In genomic region chr1:86504130-86504479, GRCh38 we compare ENCODE assay signal across 10 cellular contexts. TPM values are rescaled to one million over a fixed set of nuclear protein-coding genes. Genes with fewer than 3 reads are reported as not detected.
DNase-seq lines count a peak whose midpoint lies in the region; ATAC-seq, FAIRE-seq and TF ChIP-seq lines count a peak whose summit lies in the region.
"Had no signal": no experiment of that assay in that cellular context is flagged by ENCODE, and none has a peak within 500 bp of the region (broad histone marks: within the 10 kb centered on the region; RNA-seq: fewer than 3 reads in every experiment).

No MANE protein-coding gene starts in this region.

- H3K4me3 ChIP-seq in astrocyte (ENCODE audit: insufficient read depth, low read depth, low read length) (no peak overlapping the region), right atrium auricular region (peak overlapping the region in 1 of 2 donors; percentile 44)

- peak overlapping the region in 2 of 3 experiments; percentile 99; a peak in 2 of 7 replicates for H3K27ac Mint-ChIP-seq in H9
- no peak overlapping the region for H3K27ac Mint-ChIP-seq in astrocyte (ENCODE audit: unreplicated experiment)
- no peak overlapping the region for H3K27ac Mint-ChIP-seq in stimulated activated effector memory CD8-positive, alpha-beta T cell treated with anti-CD3 and anti-CD28 coated beads, Interleukin-12 subunit alpha, Interleukin-12 subunit beta, amount 100 ng/mL, for 72 hours
- H3K27ac Mint-ChIP-seq: CD4-positive, alpha-beta memory T cell had no signal

- H3K23me2 ChIP-seq in H9 (ENCODE audit: insufficient read length, low read depth, low read length, poor library complexity, severe bottlenecking), result peaks cover 9% of the 10 kb centered on the region

- H3K9ac ChIP-seq in H9 (ENCODE audit: extremely low read depth, insufficient read length, low read length), result no peak overlapping the region
- peak overlapping the region; percentile 62 for H3K9ac ChIP-seq in astrocyte (ENCODE audit: low read length)

- no peak overlapping the region for H2BK15ac ChIP-seq in H9 (ENCODE audit: low read depth, low read length)

- H4K20me1 ChIP-seq in H9 (ENCODE audit: control insufficient read depth, insufficient read depth, insufficient read length), result peaks cover 2% of the 10 kb centered on the region
- H4K20me1 ChIP-seq in astrocyte (ENCODE audit: insufficient read depth, low read length), result no peaks in the 10 kb centered on the region

- no peak for TF ChIP-seq CTCF in H9 (conservative IDR thresholded peaks at IDR 0.05)
- TF ChIP-seq CTCF in astrocyte (IDR thresholded peaks at IDR 0.05; ENCODE audit: insufficient read depth, low read depth, low read length), result no peak
- no peak for TF ChIP-seq CTCF in right atrium auricular region (IDR thresholded peaks at IDR 0.05)

- no peak overlapping the region for H2BK5ac ChIP-seq in H9 (ENCODE audit: insufficient read length, low read length)

- H3K36me3 ChIP-seq in astrocyte (ENCODE audit: insufficient read depth, low read length), result no peaks in the 10 kb centered on the region
- H3K36me3 ChIP-seq in right atrium auricular region, result no peaks in the 10 kb centered on the region

- intact Hi-C loops in sciatic nerve (cut with DNase I), result loop anchor here (5.0 kb wide), 1 partner anchor 122 kb away; no protein-coding TSS in a partner anchor

- peak overlapping the region; percentile 73 for H3K18ac ChIP-seq in H9 (ENCODE audit: insufficient read length, low read depth, low read length)

- no peak overlapping the region for H4K91ac ChIP-seq in H9 (ENCODE audit: insufficient read length, low read depth, low read length)

- H3K4me1 ChIP-seq in H9 (ENCODE audit: insufficient read depth, low read length), result peaks cover 2% of the 10 kb centered on the region; the same call in 1 of the 2 replicates
- H3K4me1 ChIP-seq in astrocyte (ENCODE audit: insufficient read depth, low read length), result peaks cover 20% of the 10 kb centered on the region
- H3K4me1 ChIP-seq in right atrium auricular region, result peaks cover 0 to 18% of the 10 kb centered on the region in 2 donors

- H3K14ac ChIP-seq in H9 (ENCODE audit: insufficient read depth, low read length), result peak overlapping the region; percentile 90

- no peak overlapping the region; the same call in 1 of the 2 replicates for H3K4ac ChIP-seq in H9 (ENCODE audit: low read depth, low read length)

- H3K36me3 Mint-ChIP-seq in H9 (ENCODE audit: insufficient read depth in 1 of 3, low read depth in 3 of 3) (peaks cover 0 to 1% (median 0%) of the 10 kb centered on the region in 3 experiments; a peak in 1 of 7 replicates), astrocyte (ENCODE audit: low read depth, unreplicated experiment) (no peaks in the 10 kb centered on the region)
- no peaks in the 10 kb centered on the region for H3K36me3 Mint-ChIP-seq in stimulated activated effector memory CD8-positive, alpha-beta T cell treated with anti-CD3 and anti-CD28 coated beads, Interleukin-12 subunit alpha, Interleukin-12 subunit beta, amount 100 ng/mL, for 72 hours
- H3K36me3 Mint-ChIP-seq: CD4-positive, alpha-beta memory T cell had no signal

- peak overlapping the region; percentile 38 for H2AK5ac ChIP-seq in H9 (ENCODE audit: insufficient read length, low read length)

- H3K4me1 Mint-ChIP-seq in H9 (peaks cover 27 to 42% of the 10 kb centered on the region in 2 experiments), astrocyte (ENCODE audit: low read depth, unreplicated experiment) (peaks cover 8% of the 10 kb centered on the region)
- H3K4me1 Mint-ChIP-seq in stimulated activated effector memory CD8-positive, alpha-beta T cell treated with anti-CD3 and anti-CD28 coated beads, Interleukin-12 subunit alpha, Interleukin-12 subunit beta, amount 100 ng/mL, for 72 hours, result peaks cover 8% of the 10 kb centered on the region

- whole genome bisulfite sequencing in H9 (ENCODE audit: extremely low coverage, insufficient read length, low lambda C conversion rate), result no CpG with 5 or more reads among the region's 9 CpGs

- no peaks in the 10 kb centered on the region for H3K27me3 ChIP-seq in H9 (ENCODE audit: insufficient read depth, low read length)
- H3K27me3 ChIP-seq in astrocyte (ENCODE audit: insufficient read depth, low read length), result no peaks in the 10 kb centered on the region
- H3K27me3 ChIP-seq in right atrium auricular region, result no peaks in the 10 kb centered on the region

- ATAC-seq in sciatic nerve (peak; percentile 35), GM18907 (IDR thresholded peaks at IDR 0.05; ENCODE audit: unreplicated experiment) (no peak)
- ATAC-seq in stimulated activated effector memory CD8-positive, alpha-beta T cell treated with anti-CD3 and anti-CD28 coated beads, Interleukin-12 subunit alpha, Interleukin-12 subunit beta, amount 100 ng/mL, for 72 hours, result no peak

- DNase-seq in H9 (no peak), astrocyte (ENCODE audit: low read depth) (peak; percentile 37), right atrium auricular region (ENCODE audit: low spot score) (no peak), sciatic nerve (ENCODE audit: low spot score) (no peak), LoVo (ENCODE audit: low spot score) (no peak), mesenteric fat pad (ENCODE audit: low spot score) (no peak)
- no peak for DNase-seq in stimulated activated effector memory CD8-positive, alpha-beta T cell treated with anti-CD3 and anti-CD28 coated beads, Interleukin-12 subunit alpha, Interleukin-12 subunit beta, amount 100 ng/mL, for 72 hours (ENCODE audit: low spot score in 2 of 2)
- DNase-seq: CD4-positive, alpha-beta memory T cell had no signal

- no peaks in the 10 kb centered on the region for H3K79me2 ChIP-seq in H9 (ENCODE audit: insufficient read depth, low read length)
- H3K79me2 ChIP-seq in astrocyte (ENCODE audit: insufficient read depth, low read length), result no peaks in the 10 kb centered on the region

- H3K9me3 ChIP-seq in H9 (ENCODE audit: control insufficient read depth, low read depth, low read length) (no peaks in the 10 kb centered on the region), astrocyte (ENCODE audit: insufficient read depth, low read depth, low read length) (no peaks in the 10 kb centered on the region), right atrium auricular region (no peaks in the 10 kb centered on the region)

- H2BK20ac ChIP-seq in H9 (ENCODE audit: low read depth, low read length, poor library complexity, severe bottlenecking), result no peak overlapping the region

- no peak overlapping the region for H3K56ac ChIP-seq in H9 (ENCODE audit: insufficient read length, low read depth, low read length)

- peak overlapping the region; percentile 82 for H2AFZ ChIP-seq in H9 (ENCODE audit: low read length)
- peak overlapping the region; percentile 53 for H2AFZ ChIP-seq in astrocyte (ENCODE audit: low read depth, low read length)

- peak overlapping the region; percentile 80 for H2BK12ac ChIP-seq in H9 (ENCODE audit: insufficient read length, low read depth, low read length)

- peak overlapping the region; percentile 97 for H3K27ac ChIP-seq in H9 (ENCODE audit: insufficient read length, low read depth, low read length)
- H3K27ac ChIP-seq in astrocyte (ENCODE audit: low read depth, low read length), result peak overlapping the region; percentile 59
- peak overlapping the region; percentile 76 to 91 for H3K27ac ChIP-seq in right atrium auricular region

- no peak overlapping the region for H2BK120ac ChIP-seq in H9 (ENCODE audit: low read depth, low read length, poor library complexity, severe bottlenecking)

- H3K4me2 ChIP-seq in H9 (ENCODE audit: insufficient read depth, insufficient read length, low read length) (peak overlapping the region; percentile 85), astrocyte (ENCODE audit: low read length) (peak overlapping the region; percentile 77)

- H3K9me3 Mint-ChIP-seq in H9, result peaks cover 2 to 3% of the 10 kb centered on the region in 2 experiments; a peak in 2 of 5 replicates
- H3K9me3 Mint-ChIP-seq in astrocyte (ENCODE audit: unreplicated experiment), result no peaks in the 10 kb centered on the region
- no peaks in the 10 kb centered on the region for H3K9me3 Mint-ChIP-seq in stimulated activated effector memory CD8-positive, alpha-beta T cell treated with anti-CD3 and anti-CD28 coated beads, Interleukin-12 subunit alpha, Interleukin-12 subunit beta, amount 100 ng/mL, for 72 hours
- H3K9me3 Mint-ChIP-seq: CD4-positive, alpha-beta memory T cell had no signal

- H3K79me1 ChIP-seq in H9 (ENCODE audit: insufficient read depth, low read depth, low read length, poor library complexity, severe bottlenecking), result no peaks in the 10 kb centered on the region

- no peak overlapping the region for H4K5ac ChIP-seq in H9 (ENCODE audit: insufficient read length, low read depth, low read length)

- H4K8ac ChIP-seq in H9 (replicated peaks; ENCODE audit: insufficient read length, low read depth, low read length), result no peak overlapping the region

- H3K4me3 Mint-ChIP-seq in H9, result peak overlapping the region in 1 of 2 experiments; percentile 87; a peak in 1 of 5 replicates
- H3K4me3 Mint-ChIP-seq in astrocyte (ENCODE audit: unreplicated experiment), result no peak overlapping the region
- no peak overlapping the region for H3K4me3 Mint-ChIP-seq in stimulated activated effector memory CD8-positive, alpha-beta T cell treated with anti-CD3 and anti-CD28 coated beads, Interleukin-12 subunit alpha, Interleukin-12 subunit beta, amount 100 ng/mL, for 72 hours

- H3T11ph ChIP-seq in H9 (ENCODE audit: low read length), result no peak overlapping the region

- no peak for FAIRE-seq in astrocyte (lab: Jason Lieb, UNC)

- no peak overlapping the region for H3K23ac ChIP-seq in H9 (ENCODE audit: insufficient read length, low read depth, low read length)

- H3K27me3 Mint-ChIP-seq in H9 (ENCODE audit: low read depth) (no peaks in the 10 kb centered on the region), astrocyte (ENCODE audit: low read depth, unreplicated experiment) (peaks cover 5% of the 10 kb centered on the region)

RNA-seq across cellular contexts. Expression of gene CLCA1, which starts 35.4 kb away (rescaled TPM):
- total RNA-seq in H9 (2021) (not detected in 2 replicates), astrocyte (not detected in 2 replicates), right atrium auricular region (not detected), sciatic nerve (not detected), mesenteric fat pad (0.29 TPM)
- total RNA-seq: CD4-positive, alpha-beta memory T cell; NCI-H460 had no signal

RNA-seq across cellular contexts. Expression of gene CLCA4, which starts 42.8 kb away (rescaled TPM):
- total RNA-seq in H9 (2021) (not detected in 2 replicates), astrocyte (not detected in 2 replicates), right atrium auricular region (not detected), sciatic nerve (not detected), mesenteric fat pad (not detected)
- total RNA-seq: CD4-positive, alpha-beta memory T cell; NCI-H460 had no signal

Comparison
In these comparisons a context has a peak if more than half of its experiments do, and no peak if none do; other contexts are left out.
1. H3K27ac Mint-ChIP-seq: peak in H9 (2 of 3); none in astrocyte (single experiment) and stimulated activated effector memory CD8-positive, alpha-beta T cell treated with anti-CD3 and anti-CD28 coated beads, Interleukin-12 subunit alpha, Interleukin-12 subunit beta, amount 100 ng/mL, for 72 hours (single experiment).
2. Peak in every context shown above with its lines, with median percentiles within 50 percentile points of each other: H3K27ac ChIP-seq.